In genomic region chr1:169367686-169368405, GRCh38 we compare ENCODE assay signal across 8 cellular contexts. TPM values are rescaled to one million over a fixed set of nuclear protein-coding genes. Genes with fewer than 3 reads are reported as not detected.
DNase-seq lines count a peak whose midpoint lies in the region; ATAC-seq and TF ChIP-seq lines count a peak whose summit lies in the region.

Gene BLZF1, plus strand, starts transcription at chr1:169368195. Its CDS starts 1,328 bp downstream, at chr1:169369523.
Gene NME7, minus strand, starts transcription at chr1:169367797. Its CDS starts 87 bp downstream, at chr1:169367710.

- H3K27me3 Mint-ChIP-seq in activated naive CD4-positive, alpha-beta T cell treated with anti-CD3 and anti-CD28 coated beads, Interleukin-2, amount 10 ng/mL, durations not matched to agents 7 days and 5 days = no peaks in the 10 kb centered on the region

- TF ChIP-seq POLR2A in testis (IDR thresholded peaks at IDR 0.05) = no peak

- H3K4me1 Mint-ChIP-seq in activated naive CD4-positive, alpha-beta T cell treated with anti-CD3 and anti-CD28 coated beads, Interleukin-2, amount 10 ng/mL, durations not matched to agents 7 days and 5 days = peaks cover 42% of the 10 kb centered on the region

- H3K27ac Mint-ChIP-seq in activated naive CD4-positive, alpha-beta T cell treated with anti-CD3 and anti-CD28 coated beads, Interleukin-2, amount 10 ng/mL, durations not matched to agents 7 days and 5 days = peak within 1 kb of the TSS; percentile 43

- peaks cover 15% of the 10 kb centered on the region for H3K4me1 ChIP-seq in testis

- 0 to 1% methylated on average over 37 of the region's 37 CpGs for whole genome bisulfite sequencing in testis, 2 donors

- H3K36me3 Mint-ChIP-seq in activated naive CD4-positive, alpha-beta T cell treated with anti-CD3 and anti-CD28 coated beads, Interleukin-2, amount 10 ng/mL, durations not matched to agents 7 days and 5 days = peaks cover 25% of the 10 kb centered on the region

- TF ChIP-seq CTCF in omental fat pad (IDR thresholded peaks at IDR 0.05) (no peak), testis (IDR thresholded peaks at IDR 0.05) (no peak)

- intact Hi-C loops in testis (cut with DNase I; ENCODE audit: low total_unique reads) = no loop called here

- H3K36me3 ChIP-seq in SK-N-MC (ENCODE audit: insufficient read depth, low read length) (peaks cover 25% of the 10 kb centered on the region), testis (ENCODE audit: low read depth, missing control alignments) (no peaks in the 10 kb centered on the region)

- peaks cover 7% of the 10 kb centered on the region for H3K9me3 Mint-ChIP-seq in activated naive CD4-positive, alpha-beta T cell treated with anti-CD3 and anti-CD28 coated beads, Interleukin-2, amount 10 ng/mL, durations not matched to agents 7 days and 5 days

- H3K27ac ChIP-seq in SK-N-MC (peak within 1 kb of the TSS; percentile 97), testis (peak within 1 kb of the TSS; percentile 76 to 84)

- ATAC-seq in HG02571 (IDR thresholded peaks at IDR 0.05; ENCODE audit: unreplicated experiment) = peak; percentile 96
- ATAC-seq in omental fat pad (ENCODE audit: low FRiP score) = peak; percentile 98

- H3K4me3 ChIP-seq in SK-N-MC (peak within 1 kb of the TSS; percentile 98), testis (peak within 1 kb of the TSS; percentile 64 to 88)

- DNase-seq in GM04503 (ENCODE audit: low read depth) (peak; percentile 88), NCI-H1048 (lab: John Stamatoyannopoulos, UW) (peak; percentile 100), SK-N-MC (ENCODE audit: low read depth, low spot score) (peak; percentile 93), glomerular visceral epithelial cell (ENCODE audit: extremely low spot score) (peak; percentile 96), omental fat pad (ENCODE audit: low spot score) (peak; percentile 94), testis (peak; percentile 98)
- DNase-seq in activated naive CD4-positive, alpha-beta T cell treated with anti-CD3 and anti-CD28 coated beads, Interleukin-2, amount 10 ng/mL, durations not matched to agents 7 days and 5 days = peak; percentile 99

- CTCF ChIA-PET in activated naive CD4-positive, alpha-beta T cell treated with anti-CD3 and anti-CD28 coated beads, Interleukin-2, amount 10 ng/mL, durations not matched to agents 7 days and 5 days (lab: Charles Lee) = interaction anchor here (0.8 to 1.4 kb wide), 3 partner anchors 20 to 179 kb away, joined by 3 to 4 read pairs (median 3); no protein-coding TSS in a partner anchor

- H3K9me3 ChIP-seq in SK-N-MC (ENCODE audit: low read depth, low read length) = no peaks in the 10 kb centered on the region
- no peaks in the 10 kb centered on the region for H3K9me3 ChIP-seq in testis

- H3K9ac ChIP-seq in SK-N-MC (ENCODE audit: insufficient read length) = peak within 1 kb of the TSS; percentile 87

- no peaks in the 10 kb centered on the region for H3K27me3 ChIP-seq in testis

- no peak within 1 kb of the TSS for H3K4me3 Mint-ChIP-seq in activated naive CD4-positive, alpha-beta T cell treated with anti-CD3 and anti-CD28 coated beads, Interleukin-2, amount 10 ng/mL, durations not matched to agents 7 days and 5 days

RNA-seq across cellular contexts. Expression of gene BLZF1, which starts in this region (rescaled TPM):
- total RNA-seq in omental fat pad (10 to 100 TPM; 15.7 to 31.5 (median 22.5) TPM), testis (10 to 100 TPM; 33.4 to 44.2 TPM)
- 35.1 TPM for polyA plus RNA-seq in testis (ENCODE audit: insufficient read depth, low read depth, low replicate concordance)

RNA-seq across cellular contexts. Expression of gene NME7, which starts in this region (rescaled TPM):
- 10 to 100 TPM in 1 of 4 donors, 1 to 10 TPM in 3; 9.0 to 16.8 (median 9.3) TPM for total RNA-seq in omental fat pad
- 10 to 100 TPM; 21.4 to 29.0 TPM for total RNA-seq in testis
- polyA plus RNA-seq in testis (ENCODE audit: insufficient read depth, low read depth, low replicate concordance) = 24.0 TPM

Comparison
In these comparisons a context has a peak if more than half of its experiments do, and no peak if none do; other contexts are left out.
1. Peak in every context shown above with its lines: DNase-seq, ATAC-seq, H3K4me3 ChIP-seq and H3K27ac ChIP-seq.